Comparison of ENCODE assay signal across 24 cellular contexts in genomic region chr12:131370321-131370720, GRCh38.
"Had no signal": no experiment of that assay in that cellular context is flagged by ENCODE, and none has a peak within 500 bp of the region (broad histone marks: within the 10 kb centered on the region; RNA-seq: fewer than 3 reads in every experiment).

No MANE protein-coding gene starts in this region.

- H3K9me3 ChIP-seq: left ventricle myocardium inferior, mucosa of descending colon, ovary, right atrium auricular region, right lobe of liver, thyroid gland, transverse colon, upper lobe of left lung had no signal

- H3K27ac ChIP-seq: left ventricle myocardium inferior, ovary, right atrium auricular region, right lobe of liver, thyroid gland, transverse colon, upper lobe of left lung had no signal

- H3K36me3 ChIP-seq: left ventricle myocardium inferior, ovary, right atrium auricular region, right lobe of liver, thyroid gland, transverse colon, upper lobe of left lung had no signal

- H3K4me1 ChIP-seq: left ventricle myocardium inferior, right atrium auricular region, right lobe of liver, transverse colon, upper lobe of left lung had no signal

- H3K27me3 Mint-ChIP-seq: naive thymus-derived CD4-positive, alpha-beta T cell; stimulated activated naive CD8-positive, alpha-beta T cell treated with anti-CD3 and anti-CD28 coated beads, Interleukin-15, Interleukin-2, amounts not matched to agents 100 ng/mL and 50 ng/mL, for 24 hours had no signal

- H3K4me3 ChIP-seq: left ventricle myocardium inferior, lung, mucosa of descending colon, ovary, right atrium auricular region, right lobe of liver, smooth muscle cell, thyroid gland, transverse colon, upper lobe of left lung had no signal

- ATAC-seq: mucosa of descending colon; naive thymus-derived CD4-positive, alpha-beta T cell; natural killer cell treated with Interleukin-12 subunit alpha and Interleukin-12 subunit beta and Interleukin-15 and Interleukin-18, amount 100 ng/mL, for 72 hours; right lobe of liver; stimulated activated naive B cell treated with anti-CD40 and anti-IgM and Interleukin-4, amounts not matched to agents 10 μg/mL and 1 μg/mL and 100 μg/mL, for 72 hours had no signal

- H3K36me3 Mint-ChIP-seq: immature natural killer cell; naive thymus-derived CD4-positive, alpha-beta T cell; natural killer cell treated with Interleukin-12 subunit alpha and Interleukin-12 subunit beta and Interleukin-15 and Interleukin-18, amount 100 ng/mL, for 72 hours; stimulated activated naive B cell treated with anti-CD40 and anti-IgM and Interleukin-4, amounts not matched to agents 10 μg/mL and 1 μg/mL and 100 μg/mL, for 72 hours had no signal

- DNase-seq: hippocampal formation; immature natural killer cell; left ventricle myocardium inferior; mesendoderm; midbrain; mucosa of descending colon; naive thymus-derived CD4-positive, alpha-beta T cell; stimulated activated CD4-positive, alpha-beta T cell treated with anti-CD3 and anti-CD28 coated beads, Interleukin-1b, Interleukin-23, amount 100 ng/mL, for 48 hours; stimulated activated CD4-positive, alpha-beta T cell treated with anti-CD3 and anti-CD28 coated beads, Interleukin-2, amount 100 ng/mL, for 48 hours; stimulated activated CD4-positive, alpha-beta T cell treated with anti-CD3 and anti-CD28 coated beads, Interleukin-4, amount 100 ng/mL, for 4 hours; stimulated activated CD8-positive, alpha-beta memory T cell treated with anti-CD3 and anti-CD28 coated beads, Interleukin-4, amount 100 ng/mL, for 48 hours; stimulated activated naive B cell treated with anti-CD40 and anti-IgM and Interleukin-4, amounts not matched to agents 10 μg/mL and 1 μg/mL and 100 μg/mL, for 72 hours; substantia nigra; thyroid gland; transverse colon; upper lobe of left lung had no signal

- H3K4me1 Mint-ChIP-seq: immature natural killer cell; naive thymus-derived CD4-positive, alpha-beta T cell; stimulated activated naive B cell treated with anti-CD40 and anti-IgM and Interleukin-4, amounts not matched to agents 10 μg/mL and 1 μg/mL and 100 μg/mL, for 72 hours had no signal

- H3K27me3 ChIP-seq: ovary, right atrium auricular region, right lobe of liver, thyroid gland, transverse colon, upper lobe of left lung had no signal

- H3K4me3 Mint-ChIP-seq: immature natural killer cell; naive thymus-derived CD4-positive, alpha-beta T cell; natural killer cell treated with Interleukin-12 subunit alpha and Interleukin-12 subunit beta and Interleukin-15 and Interleukin-18, amount 100 ng/mL, for 72 hours; stimulated activated naive B cell treated with anti-CD40 and anti-IgM and Interleukin-4, amounts not matched to agents 10 μg/mL and 1 μg/mL and 100 μg/mL, for 72 hours; stimulated activated naive CD8-positive, alpha-beta T cell treated with anti-CD3 and anti-CD28 coated beads, Interleukin-15, Interleukin-2, amounts not matched to agents 100 ng/mL and 50 ng/mL, for 24 hours had no signal

- H3K27ac Mint-ChIP-seq: immature natural killer cell; natural killer cell treated with Interleukin-12 subunit alpha and Interleukin-12 subunit beta and Interleukin-15 and Interleukin-18, amount 100 ng/mL, for 72 hours; progenitor cell of endocrine pancreas; stimulated activated naive B cell treated with anti-CD40 and anti-IgM and Interleukin-4, amounts not matched to agents 10 μg/mL and 1 μg/mL and 100 μg/mL, for 72 hours; stimulated activated naive CD8-positive, alpha-beta T cell treated with anti-CD3 and anti-CD28 coated beads, Interleukin-15, Interleukin-2, amounts not matched to agents 100 ng/mL and 50 ng/mL, for 24 hours had no signal

- H3K9me3 Mint-ChIP-seq: immature natural killer cell; naive thymus-derived CD4-positive, alpha-beta T cell; natural killer cell treated with Interleukin-12 subunit alpha and Interleukin-12 subunit beta and Interleukin-15 and Interleukin-18, amount 100 ng/mL, for 72 hours; stimulated activated naive B cell treated with anti-CD40 and anti-IgM and Interleukin-4, amounts not matched to agents 10 μg/mL and 1 μg/mL and 100 μg/mL, for 72 hours; stimulated activated naive CD8-positive, alpha-beta T cell treated with anti-CD3 and anti-CD28 coated beads, Interleukin-15, Interleukin-2, amounts not matched to agents 100 ng/mL and 50 ng/mL, for 24 hours had no signal
